1 cellular context compared by ENCODE assay signal in the genomic region with DNA sequence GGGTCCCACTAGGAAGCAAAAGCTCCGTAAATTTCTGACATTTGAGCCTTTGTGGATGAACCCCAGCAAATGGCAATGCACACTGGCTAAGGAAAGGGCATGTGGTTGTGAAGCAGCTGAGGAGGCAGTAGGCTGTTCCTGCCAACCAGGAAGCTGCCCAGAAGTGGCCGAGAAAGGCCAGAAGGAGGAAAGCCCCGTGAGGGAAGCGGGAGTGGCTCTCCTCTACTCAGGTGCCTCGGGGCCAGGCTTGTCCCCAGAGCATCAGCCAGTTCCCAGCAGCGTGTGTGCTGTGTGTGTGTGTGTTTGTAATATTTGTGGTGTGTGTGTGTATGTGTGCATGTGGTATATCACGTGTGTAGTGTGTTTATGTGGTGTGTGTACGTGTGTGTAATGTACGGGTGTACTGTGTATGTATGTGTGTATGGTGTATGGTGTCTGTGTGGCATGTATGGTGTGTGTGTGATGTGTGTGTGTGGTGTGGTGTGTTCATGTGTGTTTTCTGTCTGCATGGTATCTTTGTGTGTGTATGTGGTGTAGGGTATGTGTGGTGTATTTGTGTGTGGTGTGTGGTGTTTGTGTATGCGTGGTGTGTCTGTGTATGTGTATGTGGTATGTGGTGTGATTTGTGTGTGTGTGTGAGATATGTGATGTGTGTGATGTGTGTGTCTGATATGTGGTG.
TF ChIP-seq lines count a peak whose summit lies in the region.

No MANE protein-coding gene starts in this region.

TF ChIP-seq in GM12878, 131 proteins besides CTCF, POLR2A, EP300 and RAD21 (continued from another document):
- TF ChIP-seq, protein P1, sequence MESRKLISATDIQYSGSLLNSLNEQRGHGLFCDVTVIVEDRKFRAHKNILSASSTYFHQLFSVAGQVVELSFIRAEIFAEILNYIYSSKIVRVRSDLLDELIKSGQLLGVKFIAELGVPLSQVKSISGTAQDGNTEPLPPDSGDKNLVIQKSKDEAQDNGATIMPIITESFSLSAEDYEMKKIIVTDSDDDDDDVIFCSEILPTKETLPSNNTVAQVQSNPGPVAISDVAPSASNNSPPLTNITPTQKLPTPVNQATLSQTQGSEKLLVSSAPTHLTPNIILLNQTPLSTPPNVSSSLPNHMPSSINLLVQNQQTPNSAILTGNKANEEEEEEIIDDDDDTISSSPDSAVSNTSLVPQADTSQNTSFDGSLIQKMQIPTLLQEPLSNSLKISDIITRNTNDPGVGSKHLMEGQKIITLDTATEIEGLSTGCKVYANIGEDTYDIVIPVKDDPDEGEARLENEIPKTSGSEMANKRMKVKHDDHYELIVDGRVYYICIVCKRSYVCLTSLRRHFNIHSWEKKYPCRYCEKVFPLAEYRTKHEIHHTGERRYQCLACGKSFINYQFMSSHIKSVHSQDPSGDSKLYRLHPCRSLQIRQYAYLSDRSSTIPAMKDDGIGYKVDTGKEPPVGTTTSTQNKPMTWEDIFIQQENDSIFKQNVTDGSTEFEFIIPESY (IDR thresholded peaks at IDR 0.05), result no peak
- TF ChIP-seq, protein P2, sequence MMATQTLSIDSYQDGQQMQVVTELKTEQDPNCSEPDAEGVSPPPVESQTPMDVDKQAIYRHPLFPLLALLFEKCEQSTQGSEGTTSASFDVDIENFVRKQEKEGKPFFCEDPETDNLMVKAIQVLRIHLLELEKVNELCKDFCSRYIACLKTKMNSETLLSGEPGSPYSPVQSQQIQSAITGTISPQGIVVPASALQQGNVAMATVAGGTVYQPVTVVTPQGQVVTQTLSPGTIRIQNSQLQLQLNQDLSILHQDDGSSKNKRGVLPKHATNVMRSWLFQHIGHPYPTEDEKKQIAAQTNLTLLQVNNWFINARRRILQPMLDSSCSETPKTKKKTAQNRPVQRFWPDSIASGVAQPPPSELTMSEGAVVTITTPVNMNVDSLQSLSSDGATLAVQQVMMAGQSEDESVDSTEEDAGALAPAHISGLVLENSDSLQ (IDR thresholded peaks at IDR 0.05), result no peak
